ENCODE assay signal across 8 cellular contexts in the genomic region with DNA sequence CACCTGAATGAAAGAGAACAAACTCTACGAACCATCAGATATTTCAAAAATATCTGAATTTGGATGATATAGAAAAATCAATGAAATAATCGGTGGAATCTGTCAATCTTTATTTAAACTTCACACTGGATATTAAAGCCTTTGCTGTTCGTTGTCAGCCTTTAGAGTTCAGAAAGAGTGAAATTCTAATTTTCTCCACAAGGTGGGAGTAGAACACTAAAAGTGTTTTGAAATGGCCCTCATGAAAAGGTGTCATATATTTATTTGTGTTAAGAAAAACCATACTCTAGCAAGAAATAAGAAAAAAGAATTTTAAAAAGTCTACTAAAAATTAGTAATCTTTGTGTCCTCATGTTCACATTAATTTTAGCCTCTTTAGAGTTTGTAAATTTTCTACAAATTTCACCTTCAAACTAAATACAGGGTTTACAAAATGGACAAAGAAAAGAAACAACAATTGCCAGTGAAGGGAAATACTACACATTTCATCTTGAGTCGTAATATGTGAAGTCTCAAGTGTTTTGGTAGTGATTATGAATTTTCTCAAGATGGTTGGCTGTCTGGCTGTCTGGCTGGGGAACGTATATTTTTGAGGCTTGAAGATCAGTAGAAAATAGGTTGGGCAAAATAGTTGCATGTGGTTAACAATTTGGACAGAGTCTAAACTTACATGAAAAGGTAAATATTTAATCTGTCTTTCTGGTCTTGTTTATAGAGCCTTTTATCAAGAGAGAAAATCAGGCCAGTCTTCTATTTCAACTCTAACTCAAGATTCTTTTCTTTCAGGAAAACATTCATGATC. TPM values are rescaled to one million over a fixed set of nuclear protein-coding genes. Genes with fewer than 3 reads are reported as not detected.
DNase-seq lines count a peak whose midpoint lies in the region; ATAC-seq lines count a peak whose summit lies in the region.

No MANE protein-coding gene starts in this region.

- no peaks in the 10 kb centered on the region for H3K27me3 Mint-ChIP-seq in activated naive CD4-positive, alpha-beta T cell treated with anti-CD3 and anti-CD28 coated beads for 36 hours (ENCODE audit: low read depth)

- ATAC-seq in HG03565 (IDR thresholded peaks at IDR 0.05; ENCODE audit: unreplicated experiment), result peak; percentile 83

- in situ Hi-C loops in Caki2 (cut with HindIII; ENCODE audit: low pct_unique_long_range_greater_than_20kb, low sequenced_read_pairs), result no loop called here

- H3K4me3 Mint-ChIP-seq in activated naive CD4-positive, alpha-beta T cell treated with anti-CD3 and anti-CD28 coated beads for 36 hours, result no peak overlapping the region

- CTCF ChIA-PET in activated naive CD4-positive, alpha-beta T cell treated with anti-CD3 and anti-CD28 coated beads for 36 hours (lab: Charles Lee), result no interaction called here

- no peak overlapping the region for H3K27ac Mint-ChIP-seq in activated naive CD4-positive, alpha-beta T cell treated with anti-CD3 and anti-CD28 coated beads for 36 hours

- no peaks in the 10 kb centered on the region for H3K36me3 Mint-ChIP-seq in activated naive CD4-positive, alpha-beta T cell treated with anti-CD3 and anti-CD28 coated beads for 36 hours (ENCODE audit: low read depth)

- no peaks in the 10 kb centered on the region for H3K4me1 Mint-ChIP-seq in activated naive CD4-positive, alpha-beta T cell treated with anti-CD3 and anti-CD28 coated beads for 36 hours (ENCODE audit: low read depth)

- intact Hi-C loops in activated naive CD4-positive, alpha-beta T cell treated with anti-CD3 and anti-CD28 coated beads for 36 hours (cut with micrococcal nuclease), result loop anchor here (2.0 to 10.0 kb wide), 3 partner anchors 261 to 1471 kb away; no protein-coding TSS in a partner anchor

- DNase-seq in Caki2 (ENCODE audit: low read depth) (peak; percentile 17), GM19240 (ENCODE audit: insufficient read length, low spot score) (peak; percentile 3), NCI-H82 (lab: John Stamatoyannopoulos, UW) (peak; percentile 76), dedifferentiated amniotic fluid mesenchymal stem cell (ENCODE audit: extremely low spot score) (peak; percentile 62), myocyte (ENCODE audit: low read depth) (peak; percentile 79)
- DNase-seq in activated naive CD4-positive, alpha-beta T cell treated with anti-CD3 and anti-CD28 coated beads for 36 hours, result no peak
- no peak for DNase-seq in activated CD4-positive, alpha-beta T cell treated with anti-CD3 and anti-CD28 coated beads, Interleukin-2, amount 50 U/mL, for 4 hours

- no peaks in the 10 kb centered on the region for H3K9me3 Mint-ChIP-seq in activated naive CD4-positive, alpha-beta T cell treated with anti-CD3 and anti-CD28 coated beads for 36 hours

RNA-seq across cellular contexts. Expression of gene DNAJB9, which starts 43.7 kb away (rescaled TPM):
- 7.1 and 12.7 TPM in 2 replicates for total RNA-seq in Caki2 (2014; rRNA removed; shearing (Covaris generic); ENCODE audit: low replicate concordance)
- 85.2 and 90.5 TPM in 2 replicates for total RNA-seq in myocyte
- 52.9 TPM for polyA plus RNA-seq in myocyte (2012)
- total RNA-seq in activated naive CD4-positive, alpha-beta T cell treated with anti-CD3 and anti-CD28 coated beads for 36 hours, result 1 to 10 TPM; 8.2 TPM

RNA-seq across cellular contexts. Expression of gene THAP5, which starts 43.8 kb away (rescaled TPM):
- 12.6 and 15.2 TPM in 2 replicates for total RNA-seq in Caki2 (2014; rRNA removed; shearing (Covaris generic); ENCODE audit: low replicate concordance)
- 49.5 and 59.0 TPM in 2 replicates for total RNA-seq in myocyte
- 13.4 TPM for polyA plus RNA-seq in myocyte (2012)
- 10 to 100 TPM; 22.7 to 24.8 TPM for total RNA-seq in activated naive CD4-positive, alpha-beta T cell treated with anti-CD3 and anti-CD28 coated beads for 36 hours

Comparison
In these comparisons a context has a peak if more than half of its experiments do, and no peak if none do; other contexts are left out.
1. DNase-seq: peak in Caki2 (single experiment), GM19240 (single experiment), NCI-H82 (single experiment), dedifferentiated amniotic fluid mesenchymal stem cell (single experiment) and myocyte (single experiment); none in activated naive CD4-positive, alpha-beta T cell treated with anti-CD3 and anti-CD28 coated beads for 36 hours (single experiment) and activated CD4-positive, alpha-beta T cell treated with anti-CD3 and anti-CD28 coated beads, Interleukin-2, amount 50 U/mL, for 4 hours (0 of 2).